Comparison of ENCODE assay signal across 18 cellular contexts in the genomic region with DNA sequence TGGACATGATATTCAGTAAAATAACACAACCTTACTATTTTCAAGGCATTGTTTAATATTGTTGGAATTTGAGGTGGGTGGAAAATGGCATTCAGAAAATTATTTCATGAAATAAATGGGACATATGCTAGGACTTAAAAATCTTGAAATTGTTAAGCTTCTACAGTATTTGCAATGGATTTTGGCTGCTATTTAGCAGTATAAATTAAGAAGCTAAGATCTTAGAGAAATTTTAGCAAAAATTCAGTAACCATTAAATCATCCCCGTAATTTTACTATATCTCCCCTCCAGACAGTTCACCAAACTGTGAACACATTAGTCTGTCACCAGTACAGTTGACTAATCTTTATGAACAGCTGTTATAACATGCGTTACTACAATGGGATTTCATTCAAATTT.
"Had no signal": no experiment of that assay in that cellular context is flagged by ENCODE, and none has a peak within 500 bp of the region (broad histone marks: within the 10 kb centered on the region; RNA-seq: fewer than 3 reads in every experiment).

No MANE protein-coding gene starts in this region.

- H3K4me3 Mint-ChIP-seq: activated CD4-positive, alpha-beta memory T cell treated with anti-CD3 and anti-CD28 coated beads for 36 hours; activated naive CD8-positive, alpha-beta T cell had no signal

- H3K27me3 ChIP-seq: cardiac muscle cell had no signal

- H3K27ac Mint-ChIP-seq: activated CD4-positive, alpha-beta memory T cell treated with anti-CD3 and anti-CD28 coated beads for 36 hours; activated naive CD8-positive, alpha-beta T cell had no signal

- H3K27me3 Mint-ChIP-seq: activated CD4-positive, alpha-beta memory T cell treated with anti-CD3 and anti-CD28 coated beads for 36 hours; activated naive CD8-positive, alpha-beta T cell had no signal

- H3K4me3 ChIP-seq: cardiac muscle cell, lung, mucosa of descending colon, psoas muscle had no signal

- H3K9me3 ChIP-seq: mucosa of descending colon, psoas muscle had no signal

- ATAC-seq: mucosa of descending colon; psoas muscle; sciatic nerve; stimulated activated naive CD8-positive, alpha-beta T cell treated with anti-CD3 and anti-CD28 coated beads, Interleukin-15, Interleukin-2, amounts not matched to agents 100 U/mL and 50 U/mL, for 24 hours had no signal

- DNase-seq: activated CD4-positive, alpha-beta memory T cell treated with anti-CD3 and anti-CD28 coated beads for 36 hours; activated CD4-positive, alpha-beta T cell treated with anti-CD3 and anti-CD28 coated beads for 1 hour; activated gamma-delta T cell; activated T-cell treated with anti-CD3 and anti-CD28 coated beads, Interleukin-2, amount 50 U/mL, for 48 hours; anterior cingulate cortex; effector CD8-positive, alpha-beta T cell; hypothalamus; mucosa of descending colon; occipital lobe; psoas muscle; stimulated activated CD4-positive, alpha-beta T cell treated with anti-CD3 and anti-CD28 coated beads, Interleukin-2, amount 100 ng/mL, for 48 hours; stimulated activated CD8-positive, alpha-beta memory T cell treated with anti-CD3 and anti-CD28 coated beads, Interleukin-4, amount 100 ng/mL, for 48 hours; stimulated activated naive CD8-positive, alpha-beta T cell treated with anti-CD3 and anti-CD28 coated beads, Interleukin-15, Interleukin-2, amounts not matched to agents 100 U/mL and 50 U/mL, for 24 hours; T-helper 9 cell had no signal

- H3K27ac ChIP-seq: cardiac muscle cell, psoas muscle had no signal

- H3K36me3 ChIP-seq: cardiac muscle cell had no signal
